1 cellular context compared by ENCODE assay signal in the genomic region with DNA sequence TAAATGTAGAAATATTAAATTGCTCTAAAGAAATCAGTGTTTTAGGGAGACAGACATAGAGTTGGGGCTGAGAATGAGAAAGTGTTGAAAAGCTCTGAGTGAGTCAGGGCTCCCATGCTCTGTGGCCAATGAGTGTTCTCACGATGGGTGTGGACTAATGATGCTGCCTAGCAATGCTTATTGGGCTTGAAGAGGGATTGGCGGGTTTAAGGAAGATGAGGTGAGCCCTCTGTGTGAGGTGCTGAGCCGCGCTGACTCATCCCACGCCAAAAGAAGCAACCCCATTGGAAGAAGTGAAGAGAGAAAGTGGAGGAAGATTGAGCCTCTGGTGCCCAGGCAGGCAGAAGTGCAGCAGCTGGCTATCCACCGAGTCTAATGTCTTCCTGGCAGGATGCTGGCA.
TF ChIP-seq lines count a peak whose summit lies in the region.

No MANE protein-coding gene starts in this region.

TF ChIP-seq in GM23338, 12 proteins besides CTCF, POLR2A, EP300 and RAD21 (continued from another document):
- TF ChIP-seq, protein P1, sequence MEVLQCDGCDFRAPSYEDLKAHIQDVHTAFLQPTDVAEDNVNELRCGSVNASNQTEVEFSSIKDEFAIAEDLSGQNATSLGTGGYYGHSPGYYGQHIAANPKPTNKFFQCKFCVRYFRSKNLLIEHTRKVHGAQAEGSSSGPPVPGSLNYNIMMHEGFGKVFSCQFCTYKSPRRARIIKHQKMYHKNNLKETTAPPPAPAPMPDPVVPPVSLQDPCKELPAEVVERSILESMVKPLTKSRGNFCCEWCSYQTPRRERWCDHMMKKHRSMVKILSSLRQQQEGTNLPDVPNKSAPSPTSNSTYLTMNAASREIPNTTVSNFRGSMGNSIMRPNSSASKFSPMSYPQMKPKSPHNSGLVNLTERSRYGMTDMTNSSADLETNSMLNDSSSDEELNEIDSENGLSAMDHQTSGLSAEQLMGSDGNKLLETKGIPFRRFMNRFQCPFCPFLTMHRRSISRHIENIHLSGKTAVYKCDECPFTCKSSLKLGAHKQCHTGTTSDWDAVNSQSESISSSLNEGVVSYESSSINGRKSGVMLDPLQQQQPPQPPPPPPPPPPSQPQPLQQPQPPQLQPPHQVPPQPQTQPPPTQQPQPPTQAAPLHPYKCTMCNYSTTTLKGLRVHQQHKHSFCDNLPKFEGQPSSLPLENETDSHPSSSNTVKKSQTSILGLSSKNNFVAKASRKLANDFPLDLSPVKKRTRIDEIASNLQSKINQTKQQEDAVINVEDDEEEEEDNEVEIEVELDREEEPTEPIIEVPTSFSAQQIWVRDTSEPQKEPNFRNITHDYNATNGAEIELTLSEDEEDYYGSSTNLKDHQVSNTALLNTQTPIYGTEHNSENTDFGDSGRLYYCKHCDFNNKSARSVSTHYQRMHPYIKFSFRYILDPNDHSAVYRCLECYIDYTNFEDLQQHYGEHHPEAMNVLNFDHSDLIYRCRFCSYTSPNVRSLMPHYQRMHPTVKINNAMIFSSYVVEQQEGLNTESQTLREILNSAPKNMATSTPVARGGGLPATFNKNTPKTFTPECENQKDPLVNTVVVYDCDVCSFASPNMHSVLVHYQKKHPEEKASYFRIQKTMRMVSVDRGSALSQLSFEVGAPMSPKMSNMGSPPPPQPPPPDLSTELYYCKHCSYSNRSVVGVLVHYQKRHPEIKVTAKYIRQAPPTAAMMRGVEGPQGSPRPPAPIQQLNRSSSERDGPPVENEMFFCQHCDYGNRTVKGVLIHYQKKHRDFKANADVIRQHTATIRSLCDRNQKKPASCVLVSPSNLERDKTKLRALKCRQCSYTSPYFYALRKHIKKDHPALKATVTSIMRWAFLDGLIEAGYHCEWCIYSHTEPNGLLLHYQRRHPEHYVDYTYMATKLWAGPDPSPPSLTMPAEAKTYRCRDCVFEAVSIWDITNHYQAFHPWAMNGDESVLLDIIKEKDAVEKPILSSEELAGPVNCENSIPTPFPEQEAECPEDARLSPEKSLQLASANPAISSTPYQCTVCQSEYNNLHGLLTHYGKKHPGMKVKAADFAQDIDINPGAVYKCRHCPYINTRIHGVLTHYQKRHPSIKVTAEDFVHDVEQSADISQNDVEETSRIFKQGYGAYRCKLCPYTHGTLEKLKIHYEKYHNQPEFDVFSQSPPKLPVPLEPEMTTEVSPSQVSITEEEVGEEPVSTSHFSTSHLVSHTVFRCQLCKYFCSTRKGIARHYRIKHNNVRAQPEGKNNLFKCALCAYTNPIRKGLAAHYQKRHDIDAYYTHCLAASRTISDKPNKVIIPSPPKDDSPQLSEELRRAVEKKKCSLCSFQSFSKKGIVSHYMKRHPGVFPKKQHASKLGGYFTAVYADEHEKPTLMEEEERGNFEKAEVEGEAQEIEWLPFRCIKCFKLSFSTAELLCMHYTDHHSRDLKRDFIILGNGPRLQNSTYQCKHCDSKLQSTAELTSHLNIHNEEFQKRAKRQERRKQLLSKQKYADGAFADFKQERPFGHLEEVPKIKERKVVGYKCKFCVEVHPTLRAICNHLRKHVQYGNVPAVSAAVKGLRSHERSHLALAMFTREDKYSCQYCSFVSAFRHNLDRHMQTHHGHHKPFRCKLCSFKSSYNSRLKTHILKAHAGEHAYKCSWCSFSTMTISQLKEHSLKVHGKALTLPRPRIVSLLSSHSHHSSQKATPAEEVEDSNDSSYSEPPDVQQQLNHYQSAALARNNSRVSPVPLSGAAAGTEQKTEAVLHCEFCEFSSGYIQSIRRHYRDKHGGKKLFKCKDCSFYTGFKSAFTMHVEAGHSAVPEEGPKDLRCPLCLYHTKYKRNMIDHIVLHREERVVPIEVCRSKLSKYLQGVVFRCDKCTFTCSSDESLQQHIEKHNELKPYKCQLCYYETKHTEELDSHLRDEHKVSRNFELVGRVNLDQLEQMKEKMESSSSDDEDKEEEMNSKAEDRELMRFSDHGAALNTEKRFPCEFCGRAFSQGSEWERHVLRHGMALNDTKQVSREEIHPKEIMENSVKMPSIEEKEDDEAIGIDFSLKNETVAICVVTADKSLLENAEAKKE (CRISPR knock-in tag; IDR thresholded peaks at IDR 0.05) = no peak
- TF ChIP-seq EZH2 (IDR thresholded peaks at IDR 0.05; ENCODE audit: low read depth, unreplicated experiment) = no peak
- TF ChIP-seq ZNF114 (CRISPR knock-in tag; IDR thresholded peaks at IDR 0.05) = no peak
- no peak for TF ChIP-seq ZNF331 (CRISPR knock-in tag; IDR thresholded peaks at IDR 0.05; ENCODE audit: low read depth)
- TF ChIP-seq EZH2phosphoT487 (IDR thresholded peaks at IDR 0.05; ENCODE audit: unreplicated experiment) = no peak
- no peak for TF ChIP-seq POLR2AphosphoS5 (IDR thresholded peaks at IDR 0.05; ENCODE audit: low read depth)
- TF ChIP-seq NANOG (IDR thresholded peaks at IDR 0.05; ENCODE audit: borderline replicate concordance) = no peak
- TF ChIP-seq, protein P2, sequence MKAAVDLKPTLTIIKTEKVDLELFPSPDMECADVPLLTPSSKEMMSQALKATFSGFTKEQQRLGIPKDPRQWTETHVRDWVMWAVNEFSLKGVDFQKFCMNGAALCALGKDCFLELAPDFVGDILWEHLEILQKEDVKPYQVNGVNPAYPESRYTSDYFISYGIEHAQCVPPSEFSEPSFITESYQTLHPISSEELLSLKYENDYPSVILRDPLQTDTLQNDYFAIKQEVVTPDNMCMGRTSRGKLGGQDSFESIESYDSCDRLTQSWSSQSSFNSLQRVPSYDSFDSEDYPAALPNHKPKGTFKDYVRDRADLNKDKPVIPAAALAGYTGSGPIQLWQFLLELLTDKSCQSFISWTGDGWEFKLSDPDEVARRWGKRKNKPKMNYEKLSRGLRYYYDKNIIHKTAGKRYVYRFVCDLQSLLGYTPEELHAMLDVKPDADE (IDR thresholded peaks at IDR 0.05) = no peak
- no peak for TF ChIP-seq CREB1 (CRISPR knock-in tag; IDR thresholded peaks at IDR 0.05; ENCODE audit: low read depth)
- no peak for TF ChIP-seq STAT1 (IDR thresholded peaks at IDR 0.05; ENCODE audit: unreplicated experiment)
